ENCODE assay signal across 14 cellular contexts in the genomic region with DNA sequence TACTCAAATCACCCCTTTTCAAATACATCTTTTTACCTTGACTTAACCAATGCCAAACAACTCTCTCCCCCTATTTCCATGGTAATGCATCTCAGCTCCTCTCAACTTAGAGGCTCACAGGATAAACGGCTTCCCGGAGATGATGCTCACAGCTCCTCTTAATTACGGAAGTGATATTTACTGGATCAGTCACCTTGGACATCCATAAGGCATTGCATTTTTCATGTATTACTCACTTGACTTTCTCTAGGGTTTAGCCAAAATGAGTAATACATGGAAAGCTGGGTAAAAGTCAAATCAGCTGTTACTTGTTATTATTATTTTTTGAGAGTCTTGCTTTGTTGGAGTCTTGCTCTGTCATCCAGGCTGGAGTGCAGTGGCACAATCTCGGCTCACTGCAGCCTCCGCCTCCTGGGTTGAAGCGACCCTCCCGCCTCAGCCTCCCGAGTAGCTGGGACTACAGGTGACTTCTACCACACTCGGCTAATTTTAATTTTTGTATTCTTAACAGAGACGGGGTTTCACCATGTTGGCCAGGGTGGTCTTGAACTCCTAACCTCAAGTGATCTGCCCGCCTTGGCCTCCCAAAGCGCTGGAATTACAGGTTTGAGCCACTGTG.
DNase-seq lines count a peak whose midpoint lies in the region; ATAC-seq, FAIRE-seq and TF ChIP-seq lines count a peak whose summit lies in the region.
"Had no signal": no experiment of that assay in that cellular context is flagged by ENCODE, and none has a peak within 500 bp of the region (broad histone marks: within the 10 kb centered on the region; RNA-seq: fewer than 3 reads in every experiment).

No MANE protein-coding gene starts in this region.

- TF ChIP-seq EP300 in esophagus muscularis mucosa (IDR thresholded peaks at IDR 0.05) = peak; percentile 48

- no peaks in the 10 kb centered on the region for H3K27me3 ChIP-seq in esophagus muscularis mucosa

- no peaks in the 10 kb centered on the region for H3K9me3 Mint-ChIP-seq in osteocyte (ENCODE audit: unreplicated experiment)
- H3K9me3 Mint-ChIP-seq: activated B cell treated with CpG ODN at 0.5 μM for 24 hours; dendritic cell treated with granulocyte-macrophage colony-stimulating factor and Interleukin-4, amounts not matched to agents 40 ng/mL and 50 ng/mL, for 4 days had no signal

- intact Hi-C loops in esophagus muscularis mucosa (cut with DNase I) = loop anchor here (10.0 kb wide), 1 partner anchor 162 kb away; no protein-coding TSS in a partner anchor

- H3K27ac Mint-ChIP-seq in osteocyte (ENCODE audit: unreplicated experiment) = peak overlapping the region; percentile 36
- H3K27ac Mint-ChIP-seq: activated B cell treated with CpG ODN at 0.5 μM for 24 hours; dendritic cell treated with granulocyte-macrophage colony-stimulating factor and Interleukin-4, amounts not matched to agents 40 ng/mL and 50 ng/mL, for 4 days had no signal

- peaks cover 4 to 54% (median 40%) of the 10 kb centered on the region in 4 donors for H3K4me1 ChIP-seq in esophagus muscularis mucosa

- peaks cover 24% of the 10 kb centered on the region for H3K4me1 Mint-ChIP-seq in osteocyte (ENCODE audit: unreplicated experiment)

- H3K27ac ChIP-seq in esophagus muscularis mucosa (replicated peaks in 1 of 4) = peak overlapping the region; percentile 20 to 54 (median 29)

- no peaks in the 10 kb centered on the region for H3K27me3 Mint-ChIP-seq in osteocyte (ENCODE audit: unreplicated experiment)
- H3K27me3 Mint-ChIP-seq: activated B cell treated with CpG ODN at 0.5 μM for 24 hours; dendritic cell treated with granulocyte-macrophage colony-stimulating factor and Interleukin-4, amounts not matched to agents 40 ng/mL and 50 ng/mL, for 4 days had no signal

- DNase-seq in EH (ENCODE audit: low read depth) (peak; percentile 97), RCC 7860 (ENCODE audit: low spot score) (peak; percentile 99), esophagus muscularis mucosa (ENCODE audit: extremely low spot score) (no peak), osteocyte (ENCODE audit: extremely low spot score, unreplicated experiment) (no peak), NCI-H526 treated with DMSO at 0.1 percent for 48 hours (lab: John Stamatoyannopoulos, UW) (no peak), C1 segment of cervical spinal cord (lab: John Stamatoyannopoulos, UW) (no peak), HUDEP-2 (lab: John Stamatoyannopoulos, UW; ENCODE audit: unreplicated experiment in 76 of 76) (no peak)
- DNase-seq: activated B cell treated with CpG ODN at 0.5 μM for 24 hours; NCI-H2171 treated with DMSO at 0.1 percent for 48 hours; Right ventricle myocardium superior; stimulated activated CD4-positive, alpha-beta T cell treated with anti-CD3 and anti-CD28 coated beads, Interleukin-1b, Interleukin-23, amount 100 ng/mL, for 48 hours had no signal

- H3K4me3 Mint-ChIP-seq in osteocyte (ENCODE audit: unreplicated experiment) = no peak overlapping the region
- H3K4me3 Mint-ChIP-seq: activated B cell treated with CpG ODN at 0.5 μM for 24 hours; dendritic cell treated with granulocyte-macrophage colony-stimulating factor and Interleukin-4, amounts not matched to agents 40 ng/mL and 50 ng/mL, for 4 days had no signal

- FAIRE-seq in RCC 7860 (lab: Jason Lieb, UNC) = peak; percentile 96
- FAIRE-seq: K562 had no signal

- 75% methylated on average over 12 of the region's 12 CpGs for WGBS in esophagus muscularis mucosa

- TF ChIP-seq POLR2A in esophagus muscularis mucosa (IDR thresholded peaks at IDR 0.05; ENCODE audit: low read depth) (no peak), GM18505 (IDR thresholded peaks at IDR 0.05; ENCODE audit: borderline replicate concordance, extremely low read depth, insufficient read depth, insufficient read length) (no peak)

- TF ChIP-seq CTCF in esophagus muscularis mucosa (IDR thresholded peaks at IDR 0.05) (no peak), osteocyte (IDR thresholded peaks at IDR 0.05) (no peak)

- no peak for ATAC-seq in GM18505 (IDR thresholded peaks at IDR 0.05; ENCODE audit: unreplicated experiment)

- no peaks in the 10 kb centered on the region for H3K36me3 Mint-ChIP-seq in osteocyte (ENCODE audit: unreplicated experiment)

- H3K4me3 ChIP-seq in esophagus muscularis mucosa = no peak overlapping the region
- H3K4me3 ChIP-seq: K562 had no signal

- no peaks in the 10 kb centered on the region for H3K9me3 ChIP-seq in esophagus muscularis mucosa

- H3K36me3 ChIP-seq in esophagus muscularis mucosa = peaks cover 0 to 18% (median 9%) of the 10 kb centered on the region in 4 donors

Comparison
In these comparisons a context has a peak if more than half of its experiments do, and no peak if none do; other contexts are left out.
1. DNase-seq: peak in EH (single experiment) and RCC 7860 (single experiment); none in esophagus muscularis mucosa (single experiment), osteocyte (single experiment), NCI-H526 treated with DMSO at 0.1 percent for 48 hours (single experiment), C1 segment of cervical spinal cord (0 of 14) and HUDEP-2 (0 of 76).